8 cellular contexts compared by ENCODE assay signal in genomic region chr4:76504613-76505465, GRCh38.
DNase-seq lines count a peak whose midpoint lies in the region; ATAC-seq and TF ChIP-seq lines count a peak whose summit lies in the region.

No MANE protein-coding gene starts in this region.

- H3K4me2 ChIP-seq in DND-41 (ENCODE audit: insufficient read depth, low read length) = no peak overlapping the region

- TF ChIP-seq CTCF in DND-41 (IDR thresholded peaks at IDR 0.05; ENCODE audit: borderline replicate concordance, extremely low read depth, low read length, poor library complexity, severe bottlenecking) (peak; percentile 70), HL-60 (IDR thresholded peaks at IDR 0.05; ENCODE audit: insufficient read depth, low read length) (peak; percentile 34), osteocyte (IDR thresholded peaks at IDR 0.05) (peak; percentile 80)

- no peaks in the 10 kb centered on the region for H3K4me1 Mint-ChIP-seq in osteocyte (ENCODE audit: unreplicated experiment)

- no peaks in the 10 kb centered on the region for H3K9me3 Mint-ChIP-seq in osteocyte (ENCODE audit: unreplicated experiment)

- DNase-seq in DND-41 (no peak), HL-60 (ENCODE audit: low read depth in 1 of 2, low spot score in 1 of 2) (peak in 1 of 2 experiments; percentile 6), RKO (ENCODE audit: low spot score) (peak; percentile 64), osteocyte (ENCODE audit: extremely low spot score, unreplicated experiment) (no peak), mucosa of gallbladder (ENCODE audit: low spot score) (no peak), HK-2 (ENCODE audit: unreplicated experiment) (no peak), UCSD-AML1 (lab: John Stamatoyannopoulos, UW; ENCODE audit: unreplicated experiment) (no peak)

- no peaks in the 10 kb centered on the region for H3K36me3 ChIP-seq in DND-41 (ENCODE audit: insufficient read depth, low read length)

- no peak overlapping the region for H3K9ac ChIP-seq in DND-41 (ENCODE audit: low read depth, low read length)

- no peaks in the 10 kb centered on the region for H3K36me3 Mint-ChIP-seq in osteocyte (ENCODE audit: unreplicated experiment)

- H3K27ac ChIP-seq in DND-41 (ENCODE audit: low read length) (no peak overlapping the region), HL-60 (replicated peaks) (no peak overlapping the region)

- peaks cover 2% of the 10 kb centered on the region for H3K27me3 ChIP-seq in DND-41 (ENCODE audit: insufficient read depth, low read length, poor library complexity)
- H3K27me3 ChIP-seq in HL-60 (ENCODE audit: insufficient read depth, poor library complexity, severe bottlenecking) = no peaks in the 10 kb centered on the region

- no peaks in the 10 kb centered on the region for H3K4me1 ChIP-seq in DND-41 (ENCODE audit: insufficient read depth, low read length)

- no peak; the same call in 2 of the 3 replicates for ATAC-seq in DND-41 (ENCODE audit: insufficient read depth, low read depth)
- peak; percentile 60 for ATAC-seq in esophagus mucosa

- no peak overlapping the region for H3K27ac Mint-ChIP-seq in osteocyte (ENCODE audit: unreplicated experiment)

- no peaks in the 10 kb centered on the region for H4K20me1 ChIP-seq in DND-41 (ENCODE audit: insufficient read depth, low read length)

- H3K79me2 ChIP-seq in DND-41 (ENCODE audit: insufficient read depth, low read length) = no peaks in the 10 kb centered on the region

- no peaks in the 10 kb centered on the region for H3K9me3 ChIP-seq in DND-41 (ENCODE audit: insufficient read depth, low read length, severe bottlenecking)

- H3K27me3 Mint-ChIP-seq in osteocyte (ENCODE audit: unreplicated experiment) = peaks cover 2% of the 10 kb centered on the region

- no peak overlapping the region for H3K4me3 Mint-ChIP-seq in osteocyte (ENCODE audit: unreplicated experiment)

- no peak overlapping the region for H2AFZ ChIP-seq in DND-41 (ENCODE audit: low read depth, low read length)

- H3K4me3 ChIP-seq in DND-41 (ENCODE audit: low read depth in 1 of 2, low read length in 2 of 2) = no peak overlapping the region
- H3K4me3 ChIP-seq in HL-60 (replicated peaks; ENCODE audit: insufficient read depth, low read length) = no peak overlapping the region
